In the genomic region with DNA sequence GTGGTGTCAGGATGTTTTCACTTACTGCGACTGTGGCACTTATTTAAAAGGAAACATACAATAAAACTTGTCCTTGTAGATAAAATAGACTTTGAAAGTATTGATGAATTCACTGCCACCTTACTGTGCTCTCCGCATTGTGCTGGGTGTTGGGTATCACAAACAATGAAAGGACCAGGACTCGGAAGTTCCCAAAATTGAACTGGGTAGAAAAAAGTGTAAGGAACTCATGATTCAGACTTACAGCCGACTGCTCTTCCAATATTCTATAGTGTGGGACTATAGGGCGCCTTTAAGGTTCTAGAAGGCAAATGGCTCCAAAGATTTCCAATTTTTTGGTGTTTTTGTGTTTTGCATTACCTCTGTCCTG, we compare ENCODE assay signal across 1 cellular context.
TF ChIP-seq lines count a peak whose summit lies in the region.

No MANE protein-coding gene starts in this region.

TF ChIP-seq in IMR-90, 13 proteins besides CTCF, POLR2A, EP300 and RAD21 (continued from another document):
- TF ChIP-seq USF2 (IDR thresholded peaks at IDR 0.05; ENCODE audit: low read depth, low read length) (no peak), MAFK (IDR thresholded peaks at IDR 0.05; ENCODE audit: low read depth, low read length) (no peak), NFE2L2 (IDR thresholded peaks at IDR 0.05; ENCODE audit: low read depth, low read length) (no peak), RCOR1 (IDR thresholded peaks at IDR 0.05; ENCODE audit: insufficient replicate concordance, low read length) (no peak), CHD1 (IDR thresholded peaks at IDR 0.05; ENCODE audit: low read depth, low read length) (no peak), MXI1 (IDR thresholded peaks at IDR 0.05; ENCODE audit: borderline replicate concordance, low read depth, low read length) (no peak), RFX5 (IDR thresholded peaks at IDR 0.05; ENCODE audit: low read depth, low read length) (no peak)
